In the genomic region with DNA sequence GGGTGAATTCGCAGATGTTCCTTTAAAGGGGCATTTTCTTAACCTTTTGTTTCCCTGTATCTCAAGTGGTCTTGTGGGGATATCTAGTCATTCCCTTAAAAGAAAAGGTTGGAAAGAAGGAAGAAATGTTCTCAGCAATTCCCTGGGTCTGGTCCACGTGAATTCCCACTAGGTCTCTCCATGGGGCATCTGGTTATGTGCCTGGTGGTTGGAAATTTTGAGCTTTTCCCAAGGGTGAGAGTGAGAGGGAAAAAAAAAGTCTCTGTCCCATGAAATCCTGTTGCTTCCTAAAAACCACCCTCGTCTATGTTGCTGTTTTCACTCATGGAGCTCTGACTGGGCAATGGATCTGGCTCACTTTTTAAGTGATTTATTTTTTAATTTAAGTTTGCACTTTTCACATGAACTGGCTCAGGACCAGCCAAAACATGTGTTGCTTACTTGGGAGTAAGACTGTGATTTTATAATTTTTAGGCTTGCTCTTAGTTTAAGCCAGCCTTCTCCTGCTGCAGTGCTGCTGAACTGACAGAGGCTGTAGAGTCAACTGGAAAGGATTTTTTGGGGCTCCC, we compare ENCODE assay signal across 11 cellular contexts.
"Had no signal": no experiment of that assay in that cellular context is flagged by ENCODE, and none has a peak within 500 bp of the region (broad histone marks: within the 10 kb centered on the region; RNA-seq: fewer than 3 reads in every experiment).

No MANE protein-coding gene starts in this region.

- H3K27ac ChIP-seq: psoas muscle had no signal

- H3K27me3 Mint-ChIP-seq: activated naive CD8-positive, alpha-beta T cell treated with anti-CD3 and anti-CD28 coated beads for 36 hours; stimulated activated memory B cell treated with anti-CD40 and anti-IgM and Interleukin-4, amounts not matched to agents 10 μg/mL and 1 μg/mL and 100 μg/mL, for 72 hours had no signal

- H3K4me1 Mint-ChIP-seq: stimulated activated memory B cell treated with anti-CD40 and anti-IgM and Interleukin-4, amounts not matched to agents 10 μg/mL and 1 μg/mL and 100 μg/mL, for 72 hours had no signal

- H3K4me3 ChIP-seq: psoas muscle had no signal

- H3K9me3 ChIP-seq: psoas muscle had no signal

- DNase-seq: activated CD4-positive, CD25-positive, alpha-beta regulatory T cell treated with anti-CD3 and anti-CD28 coated beads, Interleukin-2, amount 50 U/mL, for 72 hours; activated naive CD8-positive, alpha-beta T cell treated with anti-CD3 and anti-CD28 coated beads for 36 hours; anterior cingulate cortex; hypothalamus; kidney; mesendoderm; psoas muscle; stimulated activated CD4-positive, alpha-beta T cell treated with anti-CD3 and anti-CD28 coated beads, Interleukin-2, amount 100 ng/mL, for 48 hours; trophoblast cell had no signal

- H3K27ac Mint-ChIP-seq: activated naive CD8-positive, alpha-beta T cell treated with anti-CD3 and anti-CD28 coated beads for 36 hours; activated T-helper 1 cell treated with anti-CD3 and anti-CD28 coated beads, Interleukin-12 subunit alpha, Interleukin-12 subunit beta, Interleukin-2, Interleukin-4 antibody, amounts not matched to agents 30 ng/mL and 10 ng/mL and 1 ng/mL, durations not matched to agents 14 hours and 24 hours and 36 hours; stimulated activated memory B cell treated with anti-CD40 and anti-IgM and Interleukin-4, amounts not matched to agents 10 μg/mL and 1 μg/mL and 100 μg/mL, for 72 hours had no signal

- H3K4me3 Mint-ChIP-seq: activated naive CD8-positive, alpha-beta T cell treated with anti-CD3 and anti-CD28 coated beads for 36 hours; activated T-helper 1 cell treated with anti-CD3 and anti-CD28 coated beads, Interleukin-12 subunit alpha, Interleukin-12 subunit beta, Interleukin-2, Interleukin-4 antibody, amounts not matched to agents 30 ng/mL and 10 ng/mL and 1 ng/mL, durations not matched to agents 14 hours and 24 hours and 36 hours; stimulated activated memory B cell treated with anti-CD40 and anti-IgM and Interleukin-4, amounts not matched to agents 10 μg/mL and 1 μg/mL and 100 μg/mL, for 72 hours had no signal

- H3K4me1 ChIP-seq: psoas muscle had no signal

- H3K9me3 Mint-ChIP-seq: activated naive CD8-positive, alpha-beta T cell treated with anti-CD3 and anti-CD28 coated beads for 36 hours; activated T-helper 1 cell treated with anti-CD3 and anti-CD28 coated beads, Interleukin-12 subunit alpha, Interleukin-12 subunit beta, Interleukin-2, Interleukin-4 antibody, amounts not matched to agents 30 ng/mL and 10 ng/mL and 1 ng/mL, durations not matched to agents 14 hours and 24 hours and 36 hours; stimulated activated memory B cell treated with anti-CD40 and anti-IgM and Interleukin-4, amounts not matched to agents 10 μg/mL and 1 μg/mL and 100 μg/mL, for 72 hours had no signal

- H3K36me3 Mint-ChIP-seq: activated naive CD8-positive, alpha-beta T cell treated with anti-CD3 and anti-CD28 coated beads for 36 hours; stimulated activated memory B cell treated with anti-CD40 and anti-IgM and Interleukin-4, amounts not matched to agents 10 μg/mL and 1 μg/mL and 100 μg/mL, for 72 hours had no signal

- ATAC-seq: psoas muscle; stimulated activated memory B cell treated with anti-CD40 and anti-IgM and Interleukin-4, amounts not matched to agents 10 μg/mL and 1 μg/mL and 100 μg/mL, for 72 hours had no signal
